In the genomic region with DNA sequence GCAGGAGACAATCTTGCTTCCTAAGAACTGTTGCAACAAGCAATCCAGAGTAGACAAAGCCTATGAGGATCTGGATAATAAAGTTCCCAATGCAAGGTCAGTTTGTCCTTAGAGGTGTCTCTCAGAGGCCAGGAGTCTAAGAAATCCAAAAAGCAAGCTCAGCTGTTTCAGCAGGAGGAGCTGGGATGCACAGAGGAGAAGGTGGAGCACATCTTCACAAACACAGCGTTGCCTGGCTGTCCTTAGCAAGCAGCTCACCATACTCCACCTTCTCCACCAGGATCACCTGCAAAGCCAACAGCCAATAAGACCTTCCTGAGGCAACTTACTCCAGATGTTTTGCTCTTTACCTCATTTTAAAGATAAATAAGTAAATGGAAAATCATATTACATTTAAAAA, we compare ENCODE assay signal across 15 cellular contexts. TPM values are rescaled to one million over a fixed set of nuclear protein-coding genes. Genes with fewer than 3 reads are reported as not detected.
DNase-seq lines count a peak whose midpoint lies in the region; ATAC-seq lines count a peak whose summit lies in the region.
"Had no signal": no experiment of that assay in that cellular context is flagged by ENCODE, and none has a peak within 500 bp of the region (broad histone marks: within the 10 kb centered on the region; RNA-seq: fewer than 3 reads in every experiment).

No MANE protein-coding gene starts in this region.

- H3K79me1 ChIP-seq in neuronal stem cell (ENCODE audit: low read depth, low read length): no peaks in the 10 kb centered on the region

- H3K4me1 Mint-ChIP-seq in activated naive CD8-positive, alpha-beta T cell treated with anti-CD3 and anti-CD28 coated beads for 36 hours: peaks cover 61% of the 10 kb centered on the region

- H3K27me3 ChIP-seq in neuronal stem cell (ENCODE audit: control insufficient read depth in 3 of 3, insufficient read depth in 3 of 3, low read depth in 1 of 3, low read length in 3 of 3): peaks cover 0 to 5% (median 0%) of the 10 kb centered on the region in 3 experiments

- no peak overlapping the region for H2AFZ ChIP-seq in neuronal stem cell (ENCODE audit: low read length)

- no peak overlapping the region for H2BK15ac ChIP-seq in neuronal stem cell (ENCODE audit: low read length)

- no peak overlapping the region for H3K9ac ChIP-seq in neuronal stem cell (ENCODE audit: low read depth, low read length, poor library complexity)

- H2BK5ac ChIP-seq in neuronal stem cell (ENCODE audit: low read length): no peak overlapping the region

- H3K9me3 ChIP-seq in neuronal stem cell (replicated peaks in 1 of 2; ENCODE audit: control insufficient read depth in 2 of 2, insufficient read depth in 1 of 2, low read depth in 1 of 2, low read length in 2 of 2): no peaks in the 10 kb centered on the region

- peaks cover 79% of the 10 kb centered on the region for H3K36me3 Mint-ChIP-seq in activated naive CD8-positive, alpha-beta T cell treated with anti-CD3 and anti-CD28 coated beads for 36 hours

- no peak overlapping the region for H4K91ac ChIP-seq in neuronal stem cell (ENCODE audit: low read depth, low read length, poor library complexity)

- peak; percentile 4 for ATAC-seq in GM18517 (IDR thresholded peaks at IDR 0.05; ENCODE audit: unreplicated experiment)
- ATAC-seq in HG02642 (IDR thresholded peaks at IDR 0.05; ENCODE audit: poor library complexity, unreplicated experiment): peak; percentile 15
- ATAC-seq in HG03571 (IDR thresholded peaks at IDR 0.05; ENCODE audit: unreplicated experiment): no peak
- ATAC-seq in GM21381 (IDR thresholded peaks at IDR 0.05; ENCODE audit: unreplicated experiment): no peak

- peak overlapping the region; percentile 89 for H3K4me3 Mint-ChIP-seq in activated naive CD8-positive, alpha-beta T cell treated with anti-CD3 and anti-CD28 coated beads for 36 hours

- H3K23ac ChIP-seq in neuronal stem cell (ENCODE audit: low read depth, low read length, poor library complexity): no peak overlapping the region

- H3K4me2 ChIP-seq in neuronal stem cell (ENCODE audit: insufficient read depth, low read length, poor library complexity, severe bottlenecking): no peak overlapping the region

- DNase-seq in activated naive CD8-positive, alpha-beta T cell treated with anti-CD3 and anti-CD28 coated beads for 36 hours: no peak
- DNase-seq in neuronal stem cell (ENCODE audit: low spot score) (no peak), NCI-H345 (lab: John Stamatoyannopoulos, UW) (no peak), ureter (ENCODE audit: low spot score) (no peak)
- DNase-seq: activated CD4-positive, CD25-positive, alpha-beta regulatory T cell; amygdala; dorsolateral prefrontal cortex; NCI-H2171; stimulated activated CD4-positive, alpha-beta T cell treated with anti-CD3 and anti-CD28 coated beads, Interleukin-2, amount 100 ng/mL, for 48 hours had no signal

- H3K4me3 ChIP-seq in neuronal stem cell (ENCODE audit: low read length in 2 of 2): no peak overlapping the region
- H3K4me3 ChIP-seq: dorsolateral prefrontal cortex had no signal

- peak overlapping the region; percentile 93 for H3K27ac Mint-ChIP-seq in activated naive CD8-positive, alpha-beta T cell treated with anti-CD3 and anti-CD28 coated beads for 36 hours

- H4K8ac ChIP-seq in neuronal stem cell (ENCODE audit: low read depth, low read length): no peak overlapping the region

- H3K14ac ChIP-seq in neuronal stem cell (ENCODE audit: low read length): peak overlapping the region; percentile 26

- WGBS in neuronal stem cell (ENCODE audit: extremely low coverage in 2 of 2, insufficient read length in 2 of 2, insufficient replicate concordance in 1 of 2), 2 donors: no CpG with 5 or more reads among the region's 1 CpG

- no peak overlapping the region for H2AK5ac ChIP-seq in neuronal stem cell (ENCODE audit: low read depth, low read length)

- peaks cover 3% of the 10 kb centered on the region for H3K9me3 Mint-ChIP-seq in activated naive CD8-positive, alpha-beta T cell treated with anti-CD3 and anti-CD28 coated beads for 36 hours

- no peak overlapping the region for H2BK120ac ChIP-seq in neuronal stem cell (ENCODE audit: low read depth, low read length)

- H3K36me3 ChIP-seq in neuronal stem cell (replicated peaks in 1 of 2; ENCODE audit: control insufficient read depth in 2 of 2, insufficient read depth in 2 of 2, low read length in 2 of 2): no peaks in the 10 kb centered on the region

- H3K4me1 ChIP-seq in neuronal stem cell (ENCODE audit: control insufficient read depth in 2 of 2, insufficient read depth in 1 of 2, low read depth in 1 of 2, low read length in 2 of 2): peaks cover 0 to 2% of the 10 kb centered on the region in 2 donors

- no peaks in the 10 kb centered on the region for H3K27me3 Mint-ChIP-seq in activated naive CD8-positive, alpha-beta T cell treated with anti-CD3 and anti-CD28 coated beads for 36 hours

- no peak overlapping the region for H3K4ac ChIP-seq in neuronal stem cell (ENCODE audit: low read length)

- no peak overlapping the region for H2BK12ac ChIP-seq in neuronal stem cell (ENCODE audit: low read length)

- no peak overlapping the region for H3K27ac ChIP-seq in neuronal stem cell (replicated peaks; ENCODE audit: low read length)
- H3K27ac ChIP-seq: dorsolateral prefrontal cortex had no signal

- no peak overlapping the region for H3K18ac ChIP-seq in neuronal stem cell (ENCODE audit: low read length)

RNA-seq across cellular contexts. Expression of a gene that starts 0.4 kb away (rescaled TPM):
- total RNA-seq in activated naive CD8-positive, alpha-beta T cell treated with anti-CD3 and anti-CD28 coated beads for 36 hours: 100 to 1,000 TPM; 122 to 123 TPM
- polyA plus RNA-seq in neuronal stem cell (2013, experiment 1 of 2): not detected
- polyA plus RNA-seq in neuronal stem cell (2013, experiment 2 of 2): not detected
- not detected for total RNA-seq in ureter
- total RNA-seq: liver had no signal
- polyA plus RNA-seq: liver had no signal

RNA-seq across cellular contexts. Expression of a gene that starts 52.8 kb away (rescaled TPM):
- total RNA-seq in activated naive CD8-positive, alpha-beta T cell treated with anti-CD3 and anti-CD28 coated beads for 36 hours: 10 to 100 TPM; 70.3 to 74.8 TPM
- polyA plus RNA-seq in neuronal stem cell (2013, experiment 1 of 2): 0.04 TPM
- polyA plus RNA-seq in neuronal stem cell (2013, experiment 2 of 2): 0.01 TPM
- total RNA-seq in ureter: 45.9 TPM
- total RNA-seq: glomerular endothelial cell had no signal

Comparison
In these comparisons a context has a peak if more than half of its experiments do, and no peak if none do; other contexts are left out.
1. ATAC-seq: peak in GM18517 (single experiment) and HG02642 (single experiment); none in HG03571 (single experiment) and GM21381 (single experiment).
2. RNA of a gene that starts 0.4 kb away (total RNA-seq): 122 to 123 TPM in activated naive CD8-positive, alpha-beta T cell treated with anti-CD3 and anti-CD28 coated beads for 36 hours; not detected in ureter (single experiment); every median in the first group is over 100 times any median in the second.